Comparison of ENCODE assay signal across 1 cellular context in the genomic region with DNA sequence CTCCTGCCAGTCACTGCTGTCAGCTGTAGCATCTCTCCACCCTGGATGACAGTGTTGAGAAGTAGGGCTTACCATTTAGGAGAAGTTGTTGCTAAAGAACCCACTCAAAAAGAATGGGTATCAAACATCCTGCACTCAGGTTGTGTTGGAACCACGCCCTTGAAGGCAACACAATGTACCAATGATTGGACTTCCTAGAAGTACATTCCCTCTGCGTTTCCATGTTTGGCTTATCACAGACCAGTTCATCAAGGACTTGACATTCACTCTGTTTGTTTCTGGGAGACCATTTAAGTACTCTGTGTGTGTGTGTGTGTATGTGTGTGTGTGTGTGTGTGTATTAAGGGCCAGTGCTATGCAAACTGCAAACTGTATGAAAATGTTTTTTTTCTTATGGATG.
TF ChIP-seq lines count a peak whose summit lies in the region.

No MANE protein-coding gene starts in this region.

TF ChIP-seq in WTC11, 78 proteins besides CTCF, POLR2A, EP300 and RAD21:
- TF ChIP-seq EMX1 (CRISPR knock-in tag; IDR thresholded peaks at IDR 0.05) = no peak
- no peak for TF ChIP-seq ZNF121 (CRISPR knock-in tag; IDR thresholded peaks at IDR 0.05)
- TF ChIP-seq, protein P1, sequence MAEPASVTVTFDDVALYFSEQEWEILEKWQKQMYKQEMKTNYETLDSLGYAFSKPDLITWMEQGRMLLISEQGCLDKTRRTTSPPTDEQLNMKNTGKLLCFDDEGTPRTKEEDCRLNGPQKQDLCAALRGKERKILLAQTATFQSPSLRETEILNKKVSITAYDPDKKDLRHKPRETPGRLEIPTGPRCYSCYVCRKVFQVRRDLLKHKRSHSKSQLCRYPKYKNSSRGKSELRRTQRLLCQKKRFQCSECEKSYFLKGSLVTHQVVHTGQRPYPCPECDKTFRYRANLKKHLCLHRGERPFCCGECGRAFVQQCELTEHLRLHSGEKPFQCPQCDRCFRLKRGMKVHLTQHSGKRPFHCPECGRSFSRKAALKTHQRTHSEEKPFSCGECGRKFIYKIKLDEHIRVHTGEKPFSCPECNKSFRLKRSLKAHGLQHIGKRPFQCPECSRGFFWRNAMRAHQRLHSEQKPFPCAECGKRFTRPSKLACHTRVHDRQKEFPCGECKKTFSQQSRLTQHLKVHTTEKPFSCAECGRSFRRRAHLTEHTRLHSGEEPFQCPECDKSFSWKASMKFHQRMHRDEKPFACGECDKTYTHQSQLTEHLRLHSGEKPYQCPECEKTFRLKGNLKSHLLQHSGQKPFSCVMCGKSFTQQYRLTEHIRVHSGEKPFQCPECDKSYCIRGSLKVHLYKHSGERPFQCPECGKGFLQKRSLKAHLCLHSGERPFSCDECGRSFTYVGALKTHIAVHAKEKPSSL (CRISPR knock-in tag; conservative IDR thresholded peaks at IDR 0.05) = no peak
- no peak for TF ChIP-seq ZBTB43 (CRISPR knock-in tag; IDR thresholded peaks at IDR 0.05)
- no peak for TF ChIP-seq USF2 (CRISPR knock-in tag; IDR thresholded peaks at IDR 0.05)
- no peak for TF ChIP-seq ZNF671 (CRISPR knock-in tag; IDR thresholded peaks at IDR 0.05)
TF ChIP-seq in WTC11: peak in this region for 0.
